Comparison of ENCODE assay signal across 19 cellular contexts in genomic region chr4:87478732-87479250, GRCh38. TPM values are rescaled to one million over a fixed set of nuclear protein-coding genes. Genes with fewer than 3 reads are reported as not detected.
DNase-seq lines count a peak whose midpoint lies in the region; FAIRE-seq and TF ChIP-seq lines count a peak whose summit lies in the region.
"Had no signal": no experiment of that assay in that cellular context is flagged by ENCODE, and none has a peak within 500 bp of the region (broad histone marks: within the 10 kb centered on the region; RNA-seq: fewer than 3 reads in every experiment).

No MANE protein-coding gene starts in this region.

- H3K4me3 ChIP-seq in HAP-1 (no peak overlapping the region), astrocyte (ENCODE audit: insufficient read depth, low read depth, low read length) (no peak overlapping the region), neural progenitor cell (no peak overlapping the region), dorsolateral prefrontal cortex (no peak overlapping the region), small intestine (ENCODE audit: low read depth in 1 of 2, low read length in 2 of 2) (no peak overlapping the region)
- H3K4me3 ChIP-seq: BLaER1, GM12878, K562 had no signal

- peaks cover 21% of the 10 kb centered on the region for H3F3A ChIP-seq in neural progenitor cell (ENCODE audit: low read depth)

- H3K36me3 ChIP-seq in HAP-1 (replicated peaks) (no peaks in the 10 kb centered on the region), astrocyte (ENCODE audit: insufficient read depth, low read length) (no peaks in the 10 kb centered on the region), neural progenitor cell (no peaks in the 10 kb centered on the region), small intestine (ENCODE audit: control insufficient read depth in 2 of 2, insufficient read depth in 2 of 2, low read length in 2 of 2) (peaks cover 0 to 2% of the 10 kb centered on the region in 2 donors)
- H3K36me3 ChIP-seq: BLaER1 had no signal

- intact Hi-C loops in dorsolateral prefrontal cortex (cut with DNase I): no loop called here

- H3K9me3 Mint-ChIP-seq in astrocyte (ENCODE audit: unreplicated experiment) (peaks cover 3% of the 10 kb centered on the region), neural progenitor cell (peaks cover 2% of the 10 kb centered on the region)

- DNase-seq in G401 (ENCODE audit: low spot score): peak; percentile 13
- DNase-seq in HAP-1 (ENCODE audit: low spot score in 2 of 2): peak; percentile 77 to 96
- DNase-seq in astrocyte (ENCODE audit: low read depth): no peak
- no peak for DNase-seq in neural progenitor cell (ENCODE audit: low spot score)
- DNase-seq in dorsolateral prefrontal cortex: no peak
- no peak for DNase-seq in NCI-H82 (lab: John Stamatoyannopoulos, UW)
- DNase-seq in small intestine: no peak
- DNase-seq: 8988T; Calu3; CD4-positive, alpha-beta memory T cell; DMS79 treated with DMSO at 0.1 percent for 48 hours; IMR-90 had no signal

- no peak overlapping the region for H3K9ac ChIP-seq in astrocyte (ENCODE audit: low read length)
- no peak overlapping the region for H3K9ac ChIP-seq in neural progenitor cell
- H3K9ac ChIP-seq: BLaER1 had no signal

- H3K4me1 ChIP-seq in HAP-1 (peaks cover 14% of the 10 kb centered on the region), astrocyte (ENCODE audit: insufficient read depth, low read length) (no peaks in the 10 kb centered on the region), neural progenitor cell (peaks cover 19% of the 10 kb centered on the region), small intestine (ENCODE audit: control insufficient read depth in 2 of 2, insufficient read depth in 1 of 2, low read depth in 1 of 2, low read length in 1 of 2) (no peaks in the 10 kb centered on the region)
- H3K4me1 ChIP-seq: BLaER1 had no signal

- no peak overlapping the region for H3K4me3 Mint-ChIP-seq in astrocyte (ENCODE audit: unreplicated experiment)
- H3K4me3 Mint-ChIP-seq in neural progenitor cell: no peak overlapping the region
- H3K4me3 Mint-ChIP-seq: CD14-positive monocyte; CD4-positive, alpha-beta memory T cell had no signal

- H4K20me1 ChIP-seq in astrocyte (ENCODE audit: insufficient read depth, low read length): no peaks in the 10 kb centered on the region
- no peaks in the 10 kb centered on the region for H4K20me1 ChIP-seq in neural progenitor cell (ENCODE audit: low read depth)
- H4K20me1 ChIP-seq: BLaER1 had no signal

- H3K36me3 Mint-ChIP-seq in astrocyte (ENCODE audit: low read depth, unreplicated experiment) (peaks cover 3% of the 10 kb centered on the region), neural progenitor cell (peaks cover 1% of the 10 kb centered on the region)
- H3K36me3 Mint-ChIP-seq: CD14-positive monocyte; CD4-positive, alpha-beta memory T cell had no signal

- TF ChIP-seq CTCF in astrocyte (IDR thresholded peaks at IDR 0.05; ENCODE audit: insufficient read depth, low read depth, low read length) (no peak), neural progenitor cell (IDR thresholded peaks at IDR 0.05) (no peak), dorsolateral prefrontal cortex (IDR thresholded peaks at IDR 0.05 in 54 of 56, conservative IDR thresholded peaks at IDR 0.05 in 2 of 56; ENCODE audit: low read depth in 1 of 56, partially characterized antibody in 56 of 56) (no peak)

- H3K27me3 ChIP-seq in HAP-1 (ENCODE audit: low read depth) (no peaks in the 10 kb centered on the region), astrocyte (ENCODE audit: insufficient read depth, low read length) (no peaks in the 10 kb centered on the region), neural progenitor cell (no peaks in the 10 kb centered on the region), dorsolateral prefrontal cortex (no peaks in the 10 kb centered on the region), small intestine (ENCODE audit: control insufficient read depth in 2 of 2, insufficient read depth in 2 of 2, low read length in 2 of 2) (no peaks in the 10 kb centered on the region)
- H3K27me3 ChIP-seq: BLaER1 had no signal

- no peak overlapping the region for H3K27ac Mint-ChIP-seq in astrocyte (ENCODE audit: unreplicated experiment)
- peak overlapping the region; percentile 11 for H3K27ac Mint-ChIP-seq in neural progenitor cell
- H3K27ac Mint-ChIP-seq: CD14-positive monocyte; CD4-positive, alpha-beta memory T cell had no signal

- no peaks in the 10 kb centered on the region for H3K79me2 ChIP-seq in astrocyte (ENCODE audit: insufficient read depth, low read length)
- H3K79me2 ChIP-seq in neural progenitor cell (ENCODE audit: low read depth): no peaks in the 10 kb centered on the region

- H3K4me1 Mint-ChIP-seq in astrocyte (ENCODE audit: low read depth, unreplicated experiment) (no peaks in the 10 kb centered on the region), neural progenitor cell (peaks cover 19% of the 10 kb centered on the region)
- H3K4me1 Mint-ChIP-seq: CD14-positive monocyte; CD4-positive, alpha-beta memory T cell had no signal

- in situ Hi-C loops in G401 (cut with HindIII; ENCODE audit: low sequenced_read_pairs): no loop called here
- in situ Hi-C loops in HAP-1 (cut with MboI; ENCODE audit: low sequenced_read_pairs): no loop called here

- 85 to 91% (median 90%) methylated on average over 1 of the region's 1 CpG for WGBS in small intestine, 3 donors

- no peak overlapping the region for H3K27ac ChIP-seq in astrocyte (ENCODE audit: low read depth, low read length)
- H3K27ac ChIP-seq in neural progenitor cell: no peak overlapping the region
- H3K27ac ChIP-seq in dorsolateral prefrontal cortex: peak overlapping the region in 19 of 59 donors; percentile 2 to 73 (median 33)
- no peak overlapping the region for H3K27ac ChIP-seq in small intestine (ENCODE audit: low read depth in 1 of 2, low read length in 1 of 2)
- H3K27ac ChIP-seq: BLaER1 had no signal

- H3K9me3 ChIP-seq in HAP-1 (no peaks in the 10 kb centered on the region; the same call in 1 of the 2 replicates), astrocyte (ENCODE audit: insufficient read depth, low read depth, low read length) (no peaks in the 10 kb centered on the region), neural progenitor cell (ENCODE audit: low read depth) (no peaks in the 10 kb centered on the region), small intestine (ENCODE audit: control insufficient read depth, low read depth) (no peaks in the 10 kb centered on the region)
- H3K9me3 ChIP-seq: BLaER1 had no signal

- H3K4me2 ChIP-seq in astrocyte (ENCODE audit: low read length) (no peak overlapping the region), neural progenitor cell (no peak overlapping the region)
- H3K4me2 ChIP-seq: BLaER1 had no signal

- H3K27me3 Mint-ChIP-seq in astrocyte (ENCODE audit: low read depth, unreplicated experiment) (no peaks in the 10 kb centered on the region), neural progenitor cell (ENCODE audit: insufficient read depth, low read depth) (peaks cover 4% of the 10 kb centered on the region)
- H3K27me3 Mint-ChIP-seq: CD4-positive, alpha-beta memory T cell had no signal

- FAIRE-seq in astrocyte (lab: Jason Lieb, UNC) (peak; percentile 69), small intestine (lab: Jason Lieb, UNC) (no peak)
- FAIRE-seq: GM12878, H54, K562 had no signal

- no peak overlapping the region for H2AFZ ChIP-seq in astrocyte (ENCODE audit: low read depth, low read length)
- no peak overlapping the region for H2AFZ ChIP-seq in neural progenitor cell (replicated peaks)

RNA-seq across cellular contexts. Expression of gene SPARCL1, which starts 50.4 kb away (rescaled TPM):
- not detected in 2 replicates for total RNA-seq in G401 (2014; rRNA removed; shearing (Covaris generic))
- total RNA-seq in astrocyte (0.25 and 0.34 TPM in 2 replicates), neural progenitor cell (ENCODE audit: low replicate concordance) (0.43 TPM in 1 of 2 replicates, not detected in the other), dorsolateral prefrontal cortex (1,000 to 10,000 TPM in 109 of 120 experiments, 100 to 1,000 TPM in 11; 619 to 2,075 (median 1,355) TPM)
- polyA plus RNA-seq in small intestine: 100 to 1,000 TPM in 1 of 3 donors, 10 to 100 TPM in 1, 1 to 10 TPM in 1; 5.1 to 354 (median 20.0) TPM
- total RNA-seq: Calu3; CD4-positive, alpha-beta memory T cell; HT-29; IMR-90 had no signal
- polyA plus RNA-seq: AG04450; CD14-positive monocyte; CD4-positive, alpha-beta memory T cell; IMR-90 had no signal

RNA-seq across cellular contexts. Expression of gene NUDT9, which starts 56.4 kb away (rescaled TPM):
- total RNA-seq in G401 (2014; rRNA removed; shearing (Covaris generic)): 36.6 and 40.8 TPM in 2 replicates
- total RNA-seq in astrocyte: 31.9 and 33.7 TPM in 2 replicates
- 10.2 and 18.0 TPM in 2 replicates for total RNA-seq in neural progenitor cell (ENCODE audit: low replicate concordance)
- total RNA-seq in dorsolateral prefrontal cortex: 10 to 100 TPM; 21.4 to 53.9 (median 34.4) TPM
- polyA plus RNA-seq in small intestine: 10 to 100 TPM; 62.7 to 89.0 (median 71.3) TPM

Comparison
In these comparisons a context has a peak if more than half of its experiments do, and no peak if none do; other contexts are left out.
1. DNase-seq: peak in G401 (single experiment) and HAP-1 (2 of 2); none in astrocyte (single experiment), neural progenitor cell (single experiment), dorsolateral prefrontal cortex (0 of 10), NCI-H82 (single experiment) and small intestine (single experiment).
2. RNA of gene SPARCL1, which starts 50.4 kb away (total RNA-seq): 619 to 2,075 TPM in dorsolateral prefrontal cortex; 0.25 to 0.34 TPM in astrocyte, not detected in G401 and 0.43 TPM in neural progenitor cell; every median in the first group is over 100 times any median in the second.